Comparison of ENCODE assay signal across 13 cellular contexts in genomic region chr12:713281-713875, GRCh38. TPM values are rescaled to one million over a fixed set of nuclear protein-coding genes. Genes with fewer than 3 reads are reported as not detected.
DNase-seq lines count a peak whose midpoint lies in the region; ATAC-seq, FAIRE-seq and TF ChIP-seq lines count a peak whose summit lies in the region.
"Had no signal": no experiment of that assay in that cellular context is flagged by ENCODE, and none has a peak within 500 bp of the region (broad histone marks: within the 10 kb centered on the region; RNA-seq: fewer than 3 reads in every experiment).

No MANE protein-coding gene starts in this region.

- no peaks in the 10 kb centered on the region for H3K9me3 ChIP-seq in CD4-positive, CD25-positive, alpha-beta regulatory T cell (ENCODE audit: control insufficient read depth in 2 of 2, low read length in 2 of 2)
- H3K9me3 ChIP-seq: body of pancreas, prostate gland, SJSA1 had no signal

- no peak for TF ChIP-seq CTCF in chondrocyte (IDR thresholded peaks at IDR 0.05)

- H3K4me3 ChIP-seq in CD4-positive, CD25-positive, alpha-beta regulatory T cell (ENCODE audit: low read depth, low read length) = no peak overlapping the region
- H3K4me3 ChIP-seq: body of pancreas, prostate gland, SJSA1 had no signal

- H3K4me3 Mint-ChIP-seq in CD4-positive, CD25-positive, alpha-beta regulatory T cell = no peak overlapping the region
- H3K4me3 Mint-ChIP-seq in chondrocyte (ENCODE audit: unreplicated experiment) = no peak overlapping the region

- TF ChIP-seq POLR2A in H54 (IDR thresholded peaks at IDR 0.05; ENCODE audit: low read depth, low read length) = no peak

- no peak for FAIRE-seq in H54 (lab: Jason Lieb, UNC)

- no peak for DNase-seq in CD4-positive, CD25-positive, alpha-beta regulatory T cell
- DNase-seq in RKO (ENCODE audit: low spot score) (peak; percentile 28), chondrocyte (ENCODE audit: low spot score) (no peak), medulla oblongata (ENCODE audit: extremely low spot score) (no peak), H54 (ENCODE audit: insufficient read length, low spot score) (no peak), HuH-7.5 (ENCODE audit: low spot score) (no peak)
- peak; percentile 26 for DNase-seq in stimulated activated CD4-positive, alpha-beta T cell treated with anti-CD3 and anti-CD28 coated beads, Interleukin-12 subunit alpha, Interleukin-12 subunit beta, amount 100 ng/mL, for 4 hours
- no peak for DNase-seq in effector CD8-positive, alpha-beta T cell (lab: John Stamatoyannopoulos, UW)
- DNase-seq: body of pancreas, NCI-H526 treated with DMSO at 0.1 percent for 48 hours had no signal

- no peaks in the 10 kb centered on the region for H3K36me3 Mint-ChIP-seq in CD4-positive, CD25-positive, alpha-beta regulatory T cell
- no peaks in the 10 kb centered on the region for H3K36me3 Mint-ChIP-seq in chondrocyte (ENCODE audit: low read depth)

- H3K4me1 Mint-ChIP-seq in CD4-positive, CD25-positive, alpha-beta regulatory T cell = peaks cover 5 to 25% (median 11%) of the 10 kb centered on the region in 4 donors
- peaks cover 22% of the 10 kb centered on the region for H3K4me1 Mint-ChIP-seq in chondrocyte (ENCODE audit: low read depth)

- H3K36me3 ChIP-seq in CD4-positive, CD25-positive, alpha-beta regulatory T cell (ENCODE audit: control insufficient read depth, insufficient read depth, low read length) = no peaks in the 10 kb centered on the region
- H3K36me3 ChIP-seq: prostate gland, SJSA1 had no signal

- H3K4me1 ChIP-seq in CD4-positive, CD25-positive, alpha-beta regulatory T cell (ENCODE audit: control insufficient read depth, insufficient read depth, low read length, poor library complexity, severe bottlenecking) = no peaks in the 10 kb centered on the region
- H3K4me1 ChIP-seq: body of pancreas, prostate gland, SJSA1 had no signal

- H3K27me3 ChIP-seq in CD4-positive, CD25-positive, alpha-beta regulatory T cell (ENCODE audit: control insufficient read depth, insufficient read depth, low read length) = no peaks in the 10 kb centered on the region
- H3K27me3 ChIP-seq: body of pancreas, SJSA1 had no signal

- H3K27ac ChIP-seq in CD4-positive, CD25-positive, alpha-beta regulatory T cell (ENCODE audit: insufficient read depth, low read length, poor library complexity, severe bottlenecking) = no peak overlapping the region
- H3K27ac ChIP-seq: body of pancreas, epithelial cell of prostate, prostate gland, SJSA1 had no signal

- H3K9me3 Mint-ChIP-seq in CD4-positive, CD25-positive, alpha-beta regulatory T cell = no peaks in the 10 kb centered on the region
- H3K9me3 Mint-ChIP-seq in chondrocyte (ENCODE audit: low read depth) = no peaks in the 10 kb centered on the region

- no peaks in the 10 kb centered on the region for H3K27me3 Mint-ChIP-seq in CD4-positive, CD25-positive, alpha-beta regulatory T cell
- no peaks in the 10 kb centered on the region for H3K27me3 Mint-ChIP-seq in chondrocyte (ENCODE audit: low read depth)

- H3K27ac Mint-ChIP-seq in CD4-positive, CD25-positive, alpha-beta regulatory T cell = peak overlapping the region in 2 of 3 donors; percentile 44 to 66
- peak overlapping the region; percentile 92 for H3K27ac Mint-ChIP-seq in chondrocyte (ENCODE audit: unreplicated experiment)

- ATAC-seq in CD4-positive, CD25-positive, alpha-beta regulatory T cell (ENCODE audit: low read depth in 2 of 2) = no peak
- ATAC-seq: body of pancreas had no signal

RNA-seq across cellular contexts. Expression of gene WNK1, which starts 39.0 kb away (rescaled TPM):
- total RNA-seq in CD4-positive, CD25-positive, alpha-beta regulatory T cell = 360 TPM
- polyA plus RNA-seq in CD4-positive, CD25-positive, alpha-beta regulatory T cell = 10 to 100 TPM; 22.1 to 34.6 (median 28.1) TPM
- 163 to 274 TPM (median 172 TPM) in 3 replicates for total RNA-seq in chondrocyte

RNA-seq across cellular contexts. Expression of gene NINJ2, which starts 50.1 kb away (rescaled TPM):
- 16.8 TPM for total RNA-seq in CD4-positive, CD25-positive, alpha-beta regulatory T cell
- polyA plus RNA-seq in CD4-positive, CD25-positive, alpha-beta regulatory T cell = 100 to 1,000 TPM; 106 to 170 (median 143) TPM
- 1.3 to 14.6 TPM (median 2.1 TPM) in 3 replicates for total RNA-seq in chondrocyte
- total RNA-seq: SJSA1 had no signal

Comparison
In these comparisons a context has a peak if more than half of its experiments do, and no peak if none do; other contexts are left out.
1. DNase-seq: peak in RKO (single experiment) and stimulated activated CD4-positive, alpha-beta T cell treated with anti-CD3 and anti-CD28 coated beads, Interleukin-12 subunit alpha, Interleukin-12 subunit beta, amount 100 ng/mL, for 4 hours (single experiment); none in CD4-positive, CD25-positive, alpha-beta regulatory T cell (0 of 3), chondrocyte (single experiment), medulla oblongata (single experiment), H54 (single experiment), HuH-7.5 (single experiment) and effector CD8-positive, alpha-beta T cell (single experiment).